In genomic region chr14:31263485-31264133, GRCh38 we compare ENCODE assay signal across 1 cellular context.
TF ChIP-seq lines count a peak whose summit lies in the region.

No MANE protein-coding gene starts in this region.

TF ChIP-seq in HepG2, 621 proteins besides CTCF, POLR2A, EP300 and RAD21 (continued from another document and continues in another):
- TF ChIP-seq ARID3A (IDR thresholded peaks at IDR 0.05; ENCODE audit: low read depth, low read length) (no peak), ZNF562 (CRISPR knock-in tag; IDR thresholded peaks at IDR 0.05; ENCODE audit: borderline replicate concordance) (no peak), NR2F6 (IDR thresholded peaks at IDR 0.05) (peak; percentile 38; the same call in 1 of the 2 replicates), NR2F6 (CRISPR knock-in tag; IDR thresholded peaks at IDR 0.05) (peak; percentile 82; the same call in 1 of the 2 replicates), MYC (CRISPR knock-in tag; IDR thresholded peaks at IDR 0.05; ENCODE audit: borderline replicate concordance) (peak; percentile 28; the same call in 1 of the 2 replicates), HOMEZ (CRISPR knock-in tag; IDR thresholded peaks at IDR 0.05; ENCODE audit: low read depth) (peak; percentile 76), REPIN1 (CRISPR knock-in tag; IDR thresholded peaks at IDR 0.05; ENCODE audit: borderline replicate concordance, low read depth) (0 out of 2 replicates have a peak, but pooled peaks have one; percentile 55), TFE3 (CRISPR knock-in tag; IDR thresholded peaks at IDR 0.05) (peak; percentile 70), ZNF468 (CRISPR knock-in tag; IDR thresholded peaks at IDR 0.05) (0 out of 2 replicates have a peak, but pooled peaks have one; percentile 80), MZF1 (CRISPR knock-in tag; IDR thresholded peaks at IDR 0.05; ENCODE audit: borderline replicate concordance) (no peak), ZNF318 (CRISPR knock-in tag; IDR thresholded peaks at IDR 0.05) (peak; percentile 87; the same call in 1 of the 2 replicates), ZBTB8A (CRISPR knock-in tag; IDR thresholded peaks at IDR 0.05; ENCODE audit: borderline replicate concordance, low read depth) (no peak), MBD4 (IDR thresholded peaks at IDR 0.05; ENCODE audit: borderline replicate concordance, low read length) (no peak), KIAA2018 (CRISPR knock-in tag; IDR thresholded peaks at IDR 0.05; ENCODE audit: borderline replicate concordance) (no peak), CHD4 (IDR thresholded peaks at IDR 0.05; ENCODE audit: borderline replicate concordance, low read length) (no peak), NR2F1 (CRISPR knock-in tag; IDR thresholded peaks at IDR 0.05) (peak; percentile 43 to 60; a peak in 3 of 4 replicates), ZNF512 (CRISPR knock-in tag; IDR thresholded peaks at IDR 0.05) (no peak), BRD4 (CRISPR knock-in tag; IDR thresholded peaks at IDR 0.05) (no peak), ZIK1 (CRISPR knock-in tag; IDR thresholded peaks at IDR 0.05; ENCODE audit: borderline replicate concordance, low read depth) (peak; percentile 34; the same call in 1 of the 2 replicates), HDAC2 (CRISPR knock-in tag; IDR thresholded peaks at IDR 0.05) (peak; percentile 49; the same call in 1 of the 2 replicates), ZNF451 (CRISPR knock-in tag; IDR thresholded peaks at IDR 0.05) (no peak), FOXK1 (CRISPR knock-in tag; IDR thresholded peaks at IDR 0.05; ENCODE audit: borderline replicate concordance, low read depth) (0 out of 2 replicates have a peak, but pooled peaks have one; percentile 2), ZNF790 (CRISPR knock-in tag; IDR thresholded peaks at IDR 0.05; ENCODE audit: borderline replicate concordance) (no peak), ZNF598 (CRISPR knock-in tag; IDR thresholded peaks at IDR 0.05; ENCODE audit: borderline replicate concordance) (0 out of 2 replicates have a peak, but pooled peaks have one; percentile 95), DBP (CRISPR knock-in tag; IDR thresholded peaks at IDR 0.05; ENCODE audit: not compliant biosample characterization) (no peak), ZNF724P (CRISPR knock-in tag; IDR thresholded peaks at IDR 0.05; ENCODE audit: borderline replicate concordance) (0 out of 2 replicates have a peak, but pooled peaks have one; percentile 17), EHMT2 (IDR thresholded peaks at IDR 0.05; ENCODE audit: borderline replicate concordance, low read depth, low read length) (no peak)
